In genomic region chr12:19946549-19946948, GRCh38 we compare ENCODE assay signal across 12 cellular contexts.
DNase-seq lines count a peak whose midpoint lies in the region; ATAC-seq and TF ChIP-seq lines count a peak whose summit lies in the region.
"Had no signal": no experiment of that assay in that cellular context is flagged by ENCODE, and none has a peak within 500 bp of the region (broad histone marks: within the 10 kb centered on the region; RNA-seq: fewer than 3 reads in every experiment).

No MANE protein-coding gene starts in this region.

- peaks cover 0 to 9% of the 10 kb centered on the region in 2 donors for H3K4me1 ChIP-seq in lung (ENCODE audit: control insufficient read depth in 2 of 2, insufficient read depth in 2 of 2, low read length in 2 of 2)
- peaks cover 0 to 8% (median 2%) of the 10 kb centered on the region in 4 donors for H3K4me1 ChIP-seq in esophagus muscularis mucosa

- H3K9me3 ChIP-seq in lung (ENCODE audit: control insufficient read depth in 2 of 2, insufficient read depth in 1 of 2, low read length in 1 of 2) (no peaks in the 10 kb centered on the region), esophagus muscularis mucosa (no peaks in the 10 kb centered on the region)

- TF ChIP-seq EP300 in esophagus muscularis mucosa (IDR thresholded peaks at IDR 0.05), result no peak

- TF ChIP-seq CTCF in choroid plexus epithelial cell (conservative IDR thresholded peaks at IDR 0.05; ENCODE audit: low read depth, low read length), result no peak
- TF ChIP-seq CTCF in lung (IDR thresholded peaks at IDR 0.05; ENCODE audit: control extremely low read depth, extremely low read depth), result no peak
- no peak for TF ChIP-seq CTCF in esophagus muscularis mucosa (IDR thresholded peaks at IDR 0.05)
- no peak for TF ChIP-seq CTCF in dorsolateral prefrontal cortex (IDR thresholded peaks at IDR 0.05 in 54 of 56, conservative IDR thresholded peaks at IDR 0.05 in 2 of 56; ENCODE audit: low read depth in 1 of 56, partially characterized antibody in 56 of 56)

- TF ChIP-seq POLR2A in esophagus muscularis mucosa (IDR thresholded peaks at IDR 0.05; ENCODE audit: low read depth) (no peak), erythroblast (IDR thresholded peaks at IDR 0.05; ENCODE audit: low read length) (no peak)

- WGBS in lung, 2 donors, result 83 to 87% methylated on average over 5 of the region's 5 CpGs
- WGBS in esophagus muscularis mucosa, result 64% methylated on average over 5 of the region's 5 CpGs

- peak overlapping the region in 1 of 2 donors; percentile 73 for H3K27ac ChIP-seq in lung (ENCODE audit: low read depth in 1 of 2, low read length in 1 of 2)
- H3K27ac ChIP-seq in esophagus muscularis mucosa (replicated peaks in 1 of 4), result no peak overlapping the region
- peak overlapping the region in 2 of 59 donors; percentile 9 to 34 for H3K27ac ChIP-seq in dorsolateral prefrontal cortex

- intact Hi-C loops in esophagus muscularis mucosa (cut with DNase I), result no loop called here
- intact Hi-C loops in dorsolateral prefrontal cortex (cut with DNase I), result no loop called here

- no peaks in the 10 kb centered on the region for H3K36me3 ChIP-seq in lung (ENCODE audit: control insufficient read depth in 2 of 2, insufficient read depth in 2 of 2, low read length in 2 of 2)
- H3K36me3 ChIP-seq in esophagus muscularis mucosa, result no peaks in the 10 kb centered on the region

- ATAC-seq in lung (ENCODE audit: insufficient read depth, low FRiP score), result peak; percentile 72

- H3K27me3 ChIP-seq in lung (ENCODE audit: control insufficient read depth, insufficient read depth), result no peaks in the 10 kb centered on the region
- no peaks in the 10 kb centered on the region for H3K27me3 ChIP-seq in esophagus muscularis mucosa
- no peaks in the 10 kb centered on the region for H3K27me3 ChIP-seq in dorsolateral prefrontal cortex

- DNase-seq in Ammon's horn (ENCODE audit: low spot score), result peak; percentile 57
- DNase-seq in NCI-H1694 treated with DMSO at 0.1 percent for 48 hours (lab: John Stamatoyannopoulos, UW), result peak; percentile 92
- DNase-seq in choroid plexus epithelial cell (ENCODE audit: low read depth), result peak; percentile 98
- no peak for DNase-seq in lung (ENCODE audit: low spot score)
- no peak for DNase-seq in T-helper 1 cell
- no peak for DNase-seq in esophagus muscularis mucosa (ENCODE audit: extremely low spot score)
- DNase-seq in erythroblast (lab: John Stamatoyannopoulos, UW), result no peak
- no peak for DNase-seq in dorsolateral prefrontal cortex
- DNase-seq: activated B cell treated with CpG ODN at 0.5 μM for 24 hours; activated naive CD4-positive, alpha-beta T cell treated with anti-CD3 and anti-CD28 coated beads, Interleukin-2, amount 50 U/mL, for 16 hours; DND-41; NCI-H774 had no signal

- H3K4me3 ChIP-seq in choroid plexus epithelial cell (ENCODE audit: low read depth, low read length) (peak overlapping the region; percentile 21), lung (no peak overlapping the region), esophagus muscularis mucosa (no peak overlapping the region), dorsolateral prefrontal cortex (no peak overlapping the region)

Comparison
In these comparisons a context has a peak if more than half of its experiments do, and no peak if none do; other contexts are left out.
1. DNase-seq: peak in Ammon's horn (single experiment), NCI-H1694 treated with DMSO at 0.1 percent for 48 hours (single experiment) and choroid plexus epithelial cell (single experiment); none in lung (single experiment), T-helper 1 cell (0 of 5), esophagus muscularis mucosa (single experiment), erythroblast (0 of 2) and dorsolateral prefrontal cortex (0 of 10).